In the genomic region with DNA sequence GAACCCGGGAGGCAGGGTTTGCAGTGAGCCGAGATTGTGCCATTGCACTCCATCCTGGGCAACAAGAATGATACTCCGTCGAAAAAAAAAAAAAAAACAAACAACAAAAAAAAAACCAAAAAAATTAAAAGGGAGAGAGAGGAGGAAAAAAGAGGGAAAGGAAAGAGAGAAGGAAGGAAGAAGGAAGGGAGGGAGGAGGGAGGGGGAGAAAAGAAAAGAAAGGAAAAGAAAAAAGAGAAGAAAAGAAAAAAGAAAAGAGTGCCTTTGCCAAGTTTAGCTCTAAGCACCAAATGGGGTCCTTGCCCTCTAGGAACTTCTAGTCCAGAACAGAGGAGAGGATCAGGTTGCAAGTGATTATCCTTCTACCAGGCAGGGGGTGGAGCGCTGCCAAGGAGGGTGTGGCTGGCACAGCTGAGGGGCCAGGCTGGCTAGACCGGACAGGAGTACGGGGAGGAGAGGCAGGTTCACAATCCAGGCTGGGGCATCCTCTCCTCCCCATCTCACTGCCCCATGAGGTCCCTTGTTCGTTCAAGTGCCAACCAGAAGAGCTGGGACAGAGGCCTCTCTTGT, we compare ENCODE assay signal across 23 cellular contexts. TPM values are rescaled to one million over a fixed set of nuclear protein-coding genes. Genes with fewer than 3 reads are reported as not detected.
"Had no signal": no experiment of that assay in that cellular context is flagged by ENCODE, and none has a peak within 500 bp of the region (broad histone marks: within the 10 kb centered on the region; RNA-seq: fewer than 3 reads in every experiment).

No MANE protein-coding gene starts in this region.

- H3K4me1 ChIP-seq: breast epithelium, sigmoid colon, testis, upper lobe of right lung had no signal

- H3K9me3 ChIP-seq: adrenal gland, breast epithelium, neutrophil, sigmoid colon, testis, upper lobe of right lung had no signal

- H3K4me3 ChIP-seq: adrenal gland, breast epithelium, sigmoid colon, testis, upper lobe of right lung had no signal

- H3K27me3 ChIP-seq: adrenal gland, breast epithelium, sigmoid colon, testis, upper lobe of right lung had no signal

- H3K36me3 ChIP-seq: adrenal gland, breast epithelium, neutrophil, sigmoid colon, upper lobe of right lung had no signal

- ATAC-seq: esophagus mucosa; natural killer cell; stimulated activated memory B cell treated with anti-CD40 and anti-IgM and Interleukin-4, amounts not matched to agents 10 μg/mL and 1 μg/mL and 100 μg/mL, for 72 hours; upper lobe of right lung had no signal

- FAIRE-seq: astrocyte had no signal

- H3K27ac ChIP-seq: breast epithelium, neutrophil, sigmoid colon, testis, upper lobe of right lung had no signal

- DNase-seq: activated CD4-positive, alpha-beta T cell treated with anti-CD3 and anti-CD28 coated beads for 48 hours; activated CD4-positive, CD25-positive, alpha-beta regulatory T cell; activated CD8-positive, alpha-beta T cell treated with anti-CD3 and anti-CD28 coated beads for 36 hours; activated effector memory CD4-positive, alpha-beta T cell treated with Interleukin-2 at 50 U/mL for 16 hours; activated T-cell treated with anti-CD3 and anti-CD28 coated beads, Interleukin-2, amount 50 U/mL, for 4 hours; adrenal gland; cerebellar nuclear complex; cortex of kidney; effector CD4-positive, alpha-beta T cell; immature natural killer cell; kidney glomerular epithelial cell; mesendoderm; natural killer cell; sigmoid colon; stimulated activated CD4-positive, alpha-beta T cell treated with anti-CD3 and anti-CD28 coated beads, Interleukin-4, amount 100 ng/mL, for 4 hours; SW 1271; testis; upper lobe of right lung had no signal

RNA-seq across cellular contexts. Expression of a gene that starts 20.9 kb away (rescaled TPM):
- polyA plus RNA-seq: immature natural killer cell had no signal
